In genomic region chr4:61911313-61911756, GRCh38 we compare ENCODE assay signal across 1 cellular context.
TF ChIP-seq lines count a peak whose summit lies in the region.

No MANE protein-coding gene starts in this region.

TF ChIP-seq in GM12878, 131 proteins besides CTCF, POLR2A, EP300 and RAD21 (continued from another document):
- peak; percentile 67 to 85; a peak in 3 of 4 replicates for TF ChIP-seq BHLHE40 (IDR thresholded peaks at IDR 0.05; ENCODE audit: borderline replicate concordance in 1 of 2, low read depth in 2 of 2, low read length in 1 of 2)
- TF ChIP-seq ZNF687 (IDR thresholded peaks at IDR 0.05): peak; percentile 69; the same call in 1 of the 2 replicates
- peak; percentile 93 for TF ChIP-seq NR2F1 (conservative IDR thresholded peaks at IDR 0.05)
- TF ChIP-seq NRF1 (conservative IDR thresholded peaks at IDR 0.05; ENCODE audit: low read depth, low read length): no peak
- TF ChIP-seq ZNF622 (IDR thresholded peaks at IDR 0.05): no peak
- no peak for TF ChIP-seq SMAD5 (IDR thresholded peaks at IDR 0.05; ENCODE audit: low read depth)
